In the genomic region with DNA sequence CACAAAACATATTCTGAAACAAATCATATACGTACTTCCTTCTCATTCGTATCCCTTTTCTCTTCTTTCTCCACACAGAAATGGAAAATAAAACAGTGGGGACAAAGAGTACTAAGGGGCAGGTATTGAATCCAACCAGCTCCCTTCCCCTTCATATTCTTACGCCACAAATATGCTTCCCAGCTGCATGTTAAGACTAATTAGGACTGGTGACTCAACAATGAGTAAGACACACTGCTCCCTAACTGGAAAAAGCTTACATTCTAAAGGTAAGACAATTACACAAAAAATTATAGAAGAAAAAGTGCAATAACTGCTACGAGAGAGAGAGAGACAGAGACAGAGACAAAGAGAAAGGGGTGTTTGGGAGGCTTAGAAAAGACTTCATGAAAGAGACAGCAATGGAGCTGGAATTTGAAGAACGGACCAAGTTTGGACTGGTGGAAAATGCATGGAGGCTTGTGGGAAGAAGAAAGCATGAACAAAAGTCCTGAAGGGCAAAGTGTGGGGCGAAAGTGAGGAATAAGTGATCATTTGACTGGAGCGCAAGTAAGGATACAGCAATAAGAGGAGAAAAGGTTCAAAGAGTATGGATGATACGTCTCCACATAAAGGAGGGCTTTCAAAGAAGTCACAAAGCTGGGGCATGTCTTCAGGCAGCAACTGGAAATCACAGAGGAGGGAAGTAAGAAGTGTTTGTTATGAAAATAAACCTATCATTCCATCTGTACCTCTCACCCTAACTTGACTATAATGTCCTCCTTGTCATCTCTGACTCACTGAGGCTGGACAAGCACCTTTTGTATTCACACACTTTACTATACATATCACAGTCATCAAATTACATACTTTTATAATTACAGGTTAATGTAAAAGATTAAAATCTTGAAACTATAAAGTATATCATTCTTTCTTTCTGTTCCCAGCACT, we compare ENCODE assay signal across 1 cellular context.
TF ChIP-seq lines count a peak whose summit lies in the region.

No MANE protein-coding gene starts in this region.

TF ChIP-seq in SK-N-SH, 30 proteins besides CTCF, POLR2A, EP300 and RAD21:
- TF ChIP-seq GABPA (IDR thresholded peaks at IDR 0.05; ENCODE audit: low read depth) (no peak), TCF12 (IDR thresholded peaks at IDR 0.05) (peak; percentile 66), TEAD4 (IDR thresholded peaks at IDR 0.05; ENCODE audit: borderline replicate concordance, insufficient read depth) (peak; percentile 15; the same call in 1 of the 2 replicates), FOSL2 (IDR thresholded peaks at IDR 0.05; ENCODE audit: borderline replicate concordance, low read depth) (peak; percentile 84), MEF2A (IDR thresholded peaks at IDR 0.05; ENCODE audit: borderline replicate concordance, low read depth) (no peak), ELF1 (IDR thresholded peaks at IDR 0.05) (no peak), MXI1 (IDR thresholded peaks at IDR 0.05; ENCODE audit: low read depth, low read length) (no peak), JUND (IDR thresholded peaks at IDR 0.05) (peak; percentile 69; the same call in 1 of the 2 replicates)
